Comparison of ENCODE assay signal across 25 cellular contexts in the genomic region with DNA sequence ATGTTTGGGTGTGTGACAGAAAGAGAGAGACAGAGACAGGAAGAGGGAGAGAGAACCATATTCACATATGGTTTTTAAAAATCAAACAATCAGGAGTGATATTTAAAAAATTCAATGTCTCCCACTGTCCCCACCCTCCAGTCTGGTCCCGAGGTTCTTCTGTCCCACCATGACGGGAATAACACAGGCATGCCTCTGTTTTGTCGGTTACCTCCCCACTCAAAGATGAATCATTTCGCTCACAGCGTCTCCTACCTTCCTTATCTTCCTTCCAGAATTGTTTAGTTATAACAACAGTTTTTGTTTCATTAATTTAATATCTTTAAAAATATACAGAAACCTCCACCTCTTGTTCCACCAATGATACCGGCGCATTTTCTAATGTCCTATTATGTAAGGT.
"Had no signal": no experiment of that assay in that cellular context is flagged by ENCODE, and none has a peak within 500 bp of the region (broad histone marks: within the 10 kb centered on the region; RNA-seq: fewer than 3 reads in every experiment).

No MANE protein-coding gene starts in this region.

- H3K4me3 ChIP-seq: colonic mucosa, esophagus muscularis mucosa, gastroesophageal sphincter, left ventricle myocardium inferior, lower lobe of right lung, ovary, right lobe of liver, tibial artery, upper lobe of right lung, vagina had no signal

- DNase-seq: cerebellar nuclear complex; dermis blood vessel endothelial cell; effector CD4-positive, alpha-beta T cell; immature natural killer cell; kidney; left cardiac atrium; left ventricle myocardium inferior; lower lobe of right lung; midbrain; right lobe of liver; stimulated activated CD4-positive, alpha-beta T cell treated with anti-CD3 and anti-CD28 coated beads, Interleukin-4, amount 100 ng/mL, for 1 hour; stimulated activated CD8-positive, alpha-beta memory T cell treated with anti-CD3 and anti-CD28 coated beads, Interleukin-4, amount 100 ng/mL, for 48 hours; stimulated activated naive CD8-positive, alpha-beta T cell treated with anti-CD3 and anti-CD28 coated beads, Interleukin-15, Interleukin-2, amounts not matched to agents 100 U/mL and 50 U/mL, for 24 hours; tibial artery; upper lobe of right lung had no signal

- H3K4me1 ChIP-seq: colonic mucosa, esophagus muscularis mucosa, gastroesophageal sphincter, left ventricle myocardium inferior, lower lobe of right lung, right lobe of liver, tibial artery, upper lobe of right lung, vagina had no signal

- H3K27ac Mint-ChIP-seq: immature natural killer cell; memory B cell; natural killer cell treated with Interleukin-12 subunit alpha and Interleukin-12 subunit beta and Interleukin-15 and Interleukin-18, amount 100 ng/mL, for 72 hours; progenitor cell of endocrine pancreas; stimulated activated effector memory CD8-positive, alpha-beta T cell treated with anti-CD3 and anti-CD28 coated beads, Interleukin-12 subunit alpha, Interleukin-12 subunit beta, amount 100 ng/mL, for 72 hours had no signal

- H3K27ac ChIP-seq: colonic mucosa, epithelial cell of prostate, esophagus muscularis mucosa, gastroesophageal sphincter, left ventricle myocardium inferior, lower lobe of right lung, ovary, right lobe of liver, tibial artery, upper lobe of right lung, vagina had no signal

- H3K9me3 ChIP-seq: colonic mucosa, esophagus muscularis mucosa, gastroesophageal sphincter, left ventricle myocardium inferior, lower lobe of right lung, ovary, right lobe of liver, tibial artery, upper lobe of right lung, vagina had no signal

- H3K9me3 Mint-ChIP-seq: immature natural killer cell; memory B cell; natural killer cell treated with Interleukin-12 subunit alpha and Interleukin-12 subunit beta and Interleukin-15 and Interleukin-18, amount 100 ng/mL, for 72 hours; stimulated activated effector memory CD8-positive, alpha-beta T cell treated with anti-CD3 and anti-CD28 coated beads, Interleukin-12 subunit alpha, Interleukin-12 subunit beta, amount 100 ng/mL, for 72 hours had no signal

- ATAC-seq: gastroesophageal sphincter; left cardiac atrium; lower lobe of right lung; natural killer cell treated with Interleukin-12 subunit alpha and Interleukin-12 subunit beta and Interleukin-15 and Interleukin-18, amount 100 ng/mL, for 72 hours; right lobe of liver; stimulated activated effector memory CD8-positive, alpha-beta T cell treated with anti-CD3 and anti-CD28 coated beads, Interleukin-12 subunit alpha, Interleukin-12 subunit beta, amount 100 ng/mL, for 72 hours; stimulated activated naive CD8-positive, alpha-beta T cell treated with anti-CD3 and anti-CD28 coated beads, Interleukin-15, Interleukin-2, amounts not matched to agents 100 U/mL and 50 U/mL, for 24 hours had no signal

- H3K36me3 Mint-ChIP-seq: immature natural killer cell; memory B cell; natural killer cell treated with Interleukin-12 subunit alpha and Interleukin-12 subunit beta and Interleukin-15 and Interleukin-18, amount 100 ng/mL, for 72 hours; stimulated activated effector memory CD8-positive, alpha-beta T cell treated with anti-CD3 and anti-CD28 coated beads, Interleukin-12 subunit alpha, Interleukin-12 subunit beta, amount 100 ng/mL, for 72 hours had no signal

- H3K27me3 ChIP-seq: colonic mucosa, ovary, right lobe of liver, upper lobe of right lung, vagina had no signal

- H3K36me3 ChIP-seq: colonic mucosa, esophagus muscularis mucosa, gastroesophageal sphincter, left ventricle myocardium inferior, lower lobe of right lung, ovary, right lobe of liver, tibial artery, upper lobe of right lung, vagina had no signal

- H3K4me1 Mint-ChIP-seq: immature natural killer cell; memory B cell; stimulated activated effector memory CD8-positive, alpha-beta T cell treated with anti-CD3 and anti-CD28 coated beads, Interleukin-12 subunit alpha, Interleukin-12 subunit beta, amount 100 ng/mL, for 72 hours had no signal

- H3K4me3 Mint-ChIP-seq: immature natural killer cell; memory B cell; natural killer cell treated with Interleukin-12 subunit alpha and Interleukin-12 subunit beta and Interleukin-15 and Interleukin-18, amount 100 ng/mL, for 72 hours; stimulated activated effector memory CD8-positive, alpha-beta T cell treated with anti-CD3 and anti-CD28 coated beads, Interleukin-12 subunit alpha, Interleukin-12 subunit beta, amount 100 ng/mL, for 72 hours had no signal
